Comparison of ENCODE assay signal across 1 cellular context in the genomic region with DNA sequence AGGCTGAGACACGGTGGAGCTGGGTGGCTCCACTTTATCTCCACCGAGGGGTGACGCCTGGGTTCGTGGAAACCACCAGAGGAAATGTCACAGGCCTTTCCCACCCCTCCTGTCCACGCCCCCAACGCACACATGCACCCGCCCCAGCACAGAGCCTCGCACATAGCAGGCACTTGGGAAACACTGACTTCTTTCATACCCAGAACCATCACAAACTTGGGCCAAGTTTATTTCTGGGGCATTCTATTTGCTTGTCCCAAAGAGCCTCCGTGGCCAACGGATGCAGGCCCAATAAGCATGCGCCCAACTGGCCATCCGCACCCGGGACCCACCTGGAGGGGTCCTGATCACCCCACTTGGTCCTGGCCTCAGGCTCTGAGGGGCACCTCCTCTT.
TF ChIP-seq lines count a peak whose summit lies in the region.

No MANE protein-coding gene starts in this region.

TF ChIP-seq in H1, 55 proteins besides CTCF, POLR2A, EP300 and RAD21:
- TF ChIP-seq CTBP2 (IDR thresholded peaks at IDR 0.05; ENCODE audit: borderline replicate concordance, insufficient read depth, insufficient read length, low read length) (no peak), SIX5 (IDR thresholded peaks at IDR 0.05; ENCODE audit: low read depth, low read length) (no peak), SUZ12 (IDR thresholded peaks at IDR 0.05; ENCODE audit: low read length) (no peak), MAFK (IDR thresholded peaks at IDR 0.05; ENCODE audit: low read depth, low read length) (no peak), BRCA1 (IDR thresholded peaks at IDR 0.05; ENCODE audit: low read depth, low read length) (no peak)
- TF ChIP-seq, protein P1, sequence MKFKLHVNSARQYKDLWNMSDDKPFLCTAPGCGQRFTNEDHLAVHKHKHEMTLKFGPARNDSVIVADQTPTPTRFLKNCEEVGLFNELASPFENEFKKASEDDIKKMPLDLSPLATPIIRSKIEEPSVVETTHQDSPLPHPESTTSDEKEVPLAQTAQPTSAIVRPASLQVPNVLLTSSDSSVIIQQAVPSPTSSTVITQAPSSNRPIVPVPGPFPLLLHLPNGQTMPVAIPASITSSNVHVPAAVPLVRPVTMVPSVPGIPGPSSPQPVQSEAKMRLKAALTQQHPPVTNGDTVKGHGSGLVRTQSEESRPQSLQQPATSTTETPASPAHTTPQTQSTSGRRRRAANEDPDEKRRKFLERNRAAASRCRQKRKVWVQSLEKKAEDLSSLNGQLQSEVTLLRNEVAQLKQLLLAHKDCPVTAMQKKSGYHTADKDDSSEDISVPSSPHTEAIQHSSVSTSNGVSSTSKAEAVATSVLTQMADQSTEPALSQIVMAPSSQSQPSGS (IDR thresholded peaks at IDR 0.05; ENCODE audit: low read length), result no peak
